In genomic region chr5:42807722-42808447, GRCh38 we compare ENCODE assay signal across 20 cellular contexts. TPM values are rescaled to one million over a fixed set of nuclear protein-coding genes. Genes with fewer than 3 reads are reported as not detected.
DNase-seq lines count a peak whose midpoint lies in the region; ATAC-seq, FAIRE-seq and TF ChIP-seq lines count a peak whose summit lies in the region.
"Had no signal": no experiment of that assay in that cellular context is flagged by ENCODE, and none has a peak within 500 bp of the region (broad histone marks: within the 10 kb centered on the region; RNA-seq: fewer than 3 reads in every experiment).

No MANE protein-coding gene starts in this region.

- in situ Hi-C loops in SK-MEL-5 (cut with HindIII; ENCODE audit: low pct_unique_long_range_greater_than_20kb, low sequenced_read_pairs): no loop called here
- in situ Hi-C loops in HAP-1 (cut with MboI; ENCODE audit: low sequenced_read_pairs): no loop called here

- H3K9me3 ChIP-seq in A549 (no peaks in the 10 kb centered on the region), heart right ventricle (no peaks in the 10 kb centered on the region), HAP-1 (no peaks in the 10 kb centered on the region)
- H3K9me3 ChIP-seq: neutrophil, SJCRH30 had no signal

- H3K27me3 ChIP-seq in heart right ventricle: no peaks in the 10 kb centered on the region
- no peaks in the 10 kb centered on the region for H3K27me3 ChIP-seq in HAP-1 (ENCODE audit: low read depth)
- H3K27me3 ChIP-seq: neutrophil, SJCRH30 had no signal

- WGBS in A549 (ENCODE audit: missing lambda C conversion rate): 36% methylated on average over 2 of the region's 2 CpGs
- WGBS in heart right ventricle, 2 donors: 51 to 56% methylated on average over 2 of the region's 2 CpGs

- TF ChIP-seq CTCF in A549 (IDR thresholded peaks at IDR 0.05) (no peak), heart right ventricle (IDR thresholded peaks at IDR 0.05) (peak in 7 of 9 donors; percentile 6 to 54 (median 32))

- no peak overlapping the region for H3K4me3 ChIP-seq in A549
- H3K4me3 ChIP-seq in heart right ventricle: peak overlapping the region in 8 of 10 donors; percentile 1 to 67 (median 60)
- H3K4me3 ChIP-seq in HAP-1: no peak overlapping the region
- H3K4me3 ChIP-seq: SJCRH30 had no signal

- POLR2A ChIA-PET in A549 (lab: Yijun Ruan, JAX): no interaction called here

- intact Hi-C loops in heart right ventricle (cut with DNase I): loop anchor here in 6 of 10 donors (2.0 to 10.0 kb wide), 3 partner anchors 77 to 81 kb away; no protein-coding TSS in a partner anchor

- ATAC-seq in A549 (peak; percentile 30 to 42; a peak in 3 of 6 replicates), heart right ventricle (peak in 3 of 8 donors; percentile 54 to 71 (median 65))
- ATAC-seq: activated naive CD8-positive, alpha-beta T cell treated with anti-CD3 and anti-CD28 coated beads, Interleukin-2, amount 50 U/mL, for 24 hours had no signal

- no peak for TF ChIP-seq POLR2A in A549 (IDR thresholded peaks at IDR 0.05; ENCODE audit: low read length)
- no peak for TF ChIP-seq POLR2A in GM12891 (IDR thresholded peaks at IDR 0.05; ENCODE audit: low read depth, low read length)

- CTCF ChIA-PET in A549 (lab: Yijun Ruan, JAX): interaction anchor here (0.7 kb wide), 1 partner anchor 322 kb away, joined by 3 read pairs; no protein-coding TSS in a partner anchor

- H3K4me2 ChIP-seq in A549: no peak overlapping the region

- no peaks in the 10 kb centered on the region for H3K4me1 ChIP-seq in A549
- H3K4me1 ChIP-seq in heart right ventricle: peaks cover 0 to 58% (median 36%) of the 10 kb centered on the region in 9 donors
- no peaks in the 10 kb centered on the region for H3K4me1 ChIP-seq in HAP-1
- H3K4me1 ChIP-seq: SJCRH30 had no signal

- H3K27ac ChIP-seq in A549 (no peak overlapping the region), heart right ventricle (peak overlapping the region in 4 of 10 donors; percentile 31 to 88 (median 68))
- H3K27ac ChIP-seq: neutrophil, SJCRH30, WERI-Rb-1 had no signal

- TF ChIP-seq EP300 in A549 (IDR thresholded peaks at IDR 0.05): no peak

- FAIRE-seq in A549 (lab: Jason Lieb, UNC) (no peak), GM12891 (lab: Jason Lieb, UNC) (no peak)
- FAIRE-seq: H54 had no signal

- TF ChIP-seq RAD21 in A549 (conservative IDR thresholded peaks at IDR 0.05 in 1 of 2, IDR thresholded peaks at IDR 0.05 in 1 of 2): no peak

- DNase-seq in A549 (ENCODE audit: low read depth in 1 of 2, low spot score in 1 of 2) (no peak), SK-MEL-5 (ENCODE audit: low read depth, low spot score) (peak; percentile 35), heart right ventricle (no peak), myocyte (ENCODE audit: low read depth) (peak; percentile 12), HAP-1 (ENCODE audit: low spot score in 2 of 2) (no peak), GM12891 (ENCODE audit: insufficient read length, low spot score) (no peak), NCI-H774 (lab: John Stamatoyannopoulos, UW) (no peak)
- DNase-seq in stimulated activated CD4-positive, alpha-beta T cell treated with anti-CD3 and anti-CD28 coated beads, Interleukin-15, amount 100 ng/mL, for 24 hours: no peak
- DNase-seq: activated CD8-positive, alpha-beta memory T cell treated with anti-CD3 and anti-CD28 coated beads, Interleukin-2, amount 50 U/mL, for 4 hours; activated naive CD8-positive, alpha-beta T cell treated with anti-CD3 and anti-CD28 coated beads, Interleukin-2, amount 50 U/mL, for 24 hours; cortex of kidney; kidney glomerular epithelial cell; NCI-H1105; NCI-H526 treated with DMSO at 0.1 percent for 48 hours; SJCRH30; WERI-Rb-1 had no signal

- H3K36me3 ChIP-seq in heart right ventricle: peaks cover 0 to 59% (median 29%) of the 10 kb centered on the region in 9 donors
- H3K36me3 ChIP-seq in HAP-1 (replicated peaks): no peaks in the 10 kb centered on the region
- H3K36me3 ChIP-seq: neutrophil, WERI-Rb-1 had no signal

TF ChIP-seq in A549, 52 proteins besides CTCF, POLR2A, EP300 and RAD21 (continues in another document):
- TF ChIP-seq CEBPB (IDR thresholded peaks at IDR 0.05) (no peak), TP53 (CRISPR knock-in tag; IDR thresholded peaks at IDR 0.05) (no peak), JUNB (IDR thresholded peaks at IDR 0.05) (no peak), CBX8 (IDR thresholded peaks at IDR 0.05) (no peak), FOSL2 (IDR thresholded peaks at IDR 0.05) (no peak), FOSL2 (CRISPR knock-in tag; IDR thresholded peaks at IDR 0.05) (no peak), BCL3 (IDR thresholded peaks at IDR 0.05) (no peak), CBX2 (IDR thresholded peaks at IDR 0.05; ENCODE audit: borderline replicate concordance, low read depth) (no peak), FOXS1 (CRISPR knock-in tag; IDR thresholded peaks at IDR 0.05) (no peak)
- TF ChIP-seq, protein P1, sequence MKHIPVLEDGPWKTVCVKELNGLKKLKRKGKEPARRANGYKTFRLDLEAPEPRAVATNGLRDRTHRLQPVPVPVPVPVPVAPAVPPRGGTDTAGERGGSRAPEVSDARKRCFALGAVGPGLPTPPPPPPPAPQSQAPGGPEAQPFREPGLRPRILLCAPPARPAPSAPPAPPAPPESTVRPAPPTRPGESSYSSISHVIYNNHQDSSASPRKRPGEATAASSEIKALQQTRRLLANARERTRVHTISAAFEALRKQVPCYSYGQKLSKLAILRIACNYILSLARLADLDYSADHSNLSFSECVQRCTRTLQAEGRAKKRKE (CRISPR knock-in tag; IDR thresholded peaks at IDR 0.05; ENCODE audit: low read depth): no peak

TF ChIP-seq in GM12891, 5 proteins besides CTCF, POLR2A, EP300 and RAD21:
- no peak for TF ChIP-seq TAF1 (IDR thresholded peaks at IDR 0.05; ENCODE audit: low read depth, low read length)
- no peak for TF ChIP-seq PAX5 (IDR thresholded peaks at IDR 0.05; ENCODE audit: insufficient read depth, low read length, severe bottlenecking)
- no peak for TF ChIP-seq SPI1 (IDR thresholded peaks at IDR 0.05; ENCODE audit: low read depth, low read length)
- no peak for TF ChIP-seq POLR2AphosphoS5 (IDR thresholded peaks at IDR 0.05; ENCODE audit: low read depth, low read length)
- TF ChIP-seq POU2F2 (IDR thresholded peaks at IDR 0.05; ENCODE audit: low read depth, low read length): no peak

RNA-seq across cellular contexts. Expression of gene SELENOP, which starts 3.8 kb away (rescaled TPM):
- polyA plus RNA-seq in A549 (2011; rRNA removed): 0.96 and 1.0 TPM in 2 replicates
- 0.06 and 0.07 TPM in 2 replicates for polyA plus RNA-seq in A549 (2012; cell fraction: cytosol; rRNA removed)
- polyA plus RNA-seq in A549 (2012; cell fraction: nucleus; rRNA removed): not detected in 2 replicates
- 0.08 to 0.17 TPM (median 0.14 TPM) in 3 replicates for polyA plus RNA-seq in A549 (2017; fragmentation: RNase III; extraction: RNeasy Plus Mini Kit Qiagen cat#74134 plus additional on column Dnase treatment)
- polyA minus RNA-seq in A549 (2011; rRNA and poly(A)+ RNA removed): 0.70 TPM in 1 of 2 replicates, not detected in the other
- total RNA-seq in SK-MEL-5 (2014; rRNA removed; shearing (Covaris generic)): 5.3 and 7.2 TPM in 2 replicates
- 3.4 and 5.4 TPM in 2 replicates for polyA plus RNA-seq in SK-MEL-5 (2015; cell fraction: cytosol; rRNA removed)
- polyA plus RNA-seq in SK-MEL-5 (2015; cell fraction: nucleus; rRNA removed): 1.3 and 1.9 TPM in 2 replicates
- 100 to 1,000 TPM; 149 to 373 (median 181) TPM for total RNA-seq in heart right ventricle
- polyA plus RNA-seq in heart right ventricle: 10 to 100 TPM; 45.9 to 68.8 TPM
- total RNA-seq in myocyte: 45.9 and 84.9 TPM in 2 replicates
- polyA plus RNA-seq in myocyte (2012): 20.5 TPM
- polyA plus RNA-seq in GM12891 (2012; ENCODE audit: low read depth, missing spikeins): 0.47 TPM
- total RNA-seq: Daoy, HT1080 had no signal

RNA-seq across cellular contexts. Expression of gene CCDC152, which starts 51.3 kb away (rescaled TPM):
- polyA plus RNA-seq in A549 (2011; rRNA removed): not detected in 2 replicates
- polyA plus RNA-seq in A549 (2012; cell fraction: cytosol; rRNA removed): not detected in 2 replicates
- polyA plus RNA-seq in A549 (2012; cell fraction: nucleus; rRNA removed): not detected in 2 replicates
- polyA plus RNA-seq in A549 (2017; fragmentation: RNase III; extraction: RNeasy Plus Mini Kit Qiagen cat#74134 plus additional on column Dnase treatment): not detected in 3 replicates
- polyA minus RNA-seq in A549 (2011; rRNA and poly(A)+ RNA removed): not detected in 2 replicates
- total RNA-seq in SK-MEL-5 (2014; rRNA removed; shearing (Covaris generic)): 0.45 and 0.92 TPM in 2 replicates
- polyA plus RNA-seq in SK-MEL-5 (2015; cell fraction: cytosol; rRNA removed): 0.23 and 0.49 TPM in 2 replicates
- polyA plus RNA-seq in SK-MEL-5 (2015; cell fraction: nucleus; rRNA removed): 0.37 and 0.79 TPM in 2 replicates
- 1 to 10 TPM in 9 of 10 donors, under 1 TPM in 1; 0.67 to 4.0 (median 1.6) TPM for total RNA-seq in heart right ventricle
- polyA plus RNA-seq in heart right ventricle: under 1 TPM; 0.66 to 0.81 TPM
- total RNA-seq in myocyte: not detected in 2 replicates
- polyA plus RNA-seq in myocyte (2012): 0.10 TPM
- polyA plus RNA-seq in GM12891 (2012; ENCODE audit: low read depth, missing spikeins): 7.2 TPM
- total RNA-seq: HT1080 had no signal

Comparison
In these comparisons a context has a peak if more than half of its experiments do, and no peak if none do; other contexts are left out.
1. DNase-seq: peak in SK-MEL-5 (single experiment) and myocyte (single experiment); none in A549 (0 of 2), heart right ventricle (0 of 2), HAP-1 (0 of 2), GM12891 (single experiment), NCI-H774 (single experiment) and stimulated activated CD4-positive, alpha-beta T cell treated with anti-CD3 and anti-CD28 coated beads, Interleukin-15, amount 100 ng/mL, for 24 hours (single experiment).
2. H3K4me3 ChIP-seq: peak in heart right ventricle (8 of 10); none in A549 (single experiment) and HAP-1 (single experiment).